ENCODE assay signal across 8 cellular contexts in the genomic region with DNA sequence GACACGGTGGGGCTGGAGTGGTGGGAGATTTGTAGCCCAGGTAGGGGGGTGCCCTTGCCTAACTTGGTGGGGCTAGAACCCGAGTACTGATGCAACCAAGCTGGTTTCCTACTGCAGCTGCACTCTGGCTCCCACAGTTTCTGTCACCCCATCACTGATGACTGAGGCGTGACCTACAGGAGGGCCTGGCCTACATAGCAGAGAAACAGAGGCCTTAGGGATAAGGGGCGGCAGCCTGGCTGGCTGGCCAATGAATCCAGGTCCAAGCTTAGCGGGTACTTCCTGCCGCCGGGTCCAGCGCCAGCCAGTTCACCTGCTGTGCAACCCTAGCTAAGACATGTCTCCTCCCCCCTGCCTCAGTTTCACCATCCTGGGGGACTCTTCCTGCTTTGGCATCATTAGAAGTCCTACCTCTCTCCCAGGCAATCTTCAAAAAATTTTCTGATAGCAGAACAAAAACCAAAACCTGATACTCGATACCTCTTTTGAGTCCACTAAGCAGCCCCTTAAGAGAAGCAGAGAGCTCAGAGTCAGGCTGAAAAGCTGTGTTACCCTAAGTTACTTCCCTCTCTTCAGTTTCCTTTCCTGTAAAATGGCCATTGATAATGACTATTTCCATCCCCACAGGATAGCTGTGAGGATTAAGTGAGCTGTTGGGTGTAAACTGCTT. TPM values are rescaled to one million over a fixed set of nuclear protein-coding genes. Genes with fewer than 3 reads are reported as not detected.
A peak's percentile ranks its signal among the peaks of the same experiment; 100 is the strongest.
DNase-seq lines count a peak whose midpoint lies in the region; ATAC-seq, FAIRE-seq and TF ChIP-seq lines count a peak whose summit lies in the region.

No MANE protein-coding gene starts in this region.

- no peaks in the 10 kb centered on the region for H3K36me3 ChIP-seq in MM.1S (replicated peaks; ENCODE audit: insufficient read depth, low read length)
- H3K36me3 ChIP-seq in keratinocyte (ENCODE audit: control insufficient read depth in 2 of 2, extremely low read depth in 1 of 2, insufficient read depth in 2 of 2, low read length in 2 of 2), result no peaks in the 10 kb centered on the region

- FAIRE-seq in keratinocyte (lab: Jason Lieb, UNC), result no peak

- H3K9me3 ChIP-seq in MM.1S (replicated peaks; ENCODE audit: insufficient read depth, low read length), result no peaks in the 10 kb centered on the region
- no peaks in the 10 kb centered on the region for H3K9me3 ChIP-seq in keratinocyte (ENCODE audit: control insufficient read depth, low read depth, low read length)

- peak overlapping the region; percentile 76 for H3K4me2 ChIP-seq in MM.1S (ENCODE audit: low read depth, low read length)
- H3K4me2 ChIP-seq in keratinocyte (ENCODE audit: control insufficient read depth, extremely low read depth, insufficient read depth, low read depth, low read length), result peak overlapping the region; percentile 76

- H3K4me3 ChIP-seq in MM.1S (ENCODE audit: low read length) (peak overlapping the region; percentile 24; the same call in 1 of the 2 replicates), keratinocyte (ENCODE audit: control insufficient read depth in 2 of 3, extremely low read depth in 1 of 3, insufficient read depth in 2 of 3, low read depth in 1 of 3, low read length in 3 of 3) (peak overlapping the region in 1 of 3 experiments; percentile 26)

- dilution Hi-C loops in keratinocyte (cut with MboI; ENCODE audit: extremely low pct_ligation_motif_present, low sequenced_read_pairs), result no loop called here

- H3K9ac ChIP-seq in MM.1S (ENCODE audit: low read length) (peak overlapping the region; percentile 11; the same call in 1 of the 2 replicates), keratinocyte (ENCODE audit: control insufficient read depth, extremely low read depth, insufficient read depth, low read length) (peak overlapping the region; percentile 57)

- no peaks in the 10 kb centered on the region for H4K20me1 ChIP-seq in MM.1S (ENCODE audit: insufficient read depth, low read length)
- no peaks in the 10 kb centered on the region for H4K20me1 ChIP-seq in keratinocyte (ENCODE audit: control insufficient read depth, extremely low read depth, insufficient read depth, low read length)

- H3K27me3 ChIP-seq in MM.1S (replicated peaks; ENCODE audit: insufficient read depth, low read length), result no peaks in the 10 kb centered on the region
- no peaks in the 10 kb centered on the region for H3K27me3 ChIP-seq in keratinocyte (ENCODE audit: control insufficient read depth, extremely low read depth, insufficient read depth, low read length)

- intact Hi-C loops in CD14-positive monocyte (cut with micrococcal nuclease), result loop anchor here (2.0 to 5.0 kb wide), 2 partner anchors 29 to 40 kb away; no protein-coding TSS in a partner anchor

- H3K27me3 Mint-ChIP-seq in CD14-positive monocyte (ENCODE audit: low read depth in 3 of 3), result peaks cover 0 to 9% (median 2%) of the 10 kb centered on the region in 3 donors

- peaks cover 94% of the 10 kb centered on the region for H3K4me1 Mint-ChIP-seq in CD14-positive monocyte

- ATAC-seq in GM21360 (IDR thresholded peaks at IDR 0.05; ENCODE audit: unreplicated experiment), result peak; percentile 23

- TF ChIP-seq CTCF in CD14-positive monocyte (IDR thresholded peaks at IDR 0.05) (no peak), MM.1S (IDR thresholded peaks at IDR 0.05; ENCODE audit: low read length) (no peak), keratinocyte (optimal IDR thresholded peaks at IDR 0.05 in 1 of 3, IDR thresholded peaks at IDR 0.05 in 1 of 3, conservative IDR thresholded peaks at IDR 0.05 in 1 of 3; ENCODE audit: extremely low read depth in 1 of 3, insufficient read depth in 2 of 3, low read length in 3 of 3) (no peak)

- H3K4me3 Mint-ChIP-seq in CD14-positive monocyte, result peak overlapping the region; percentile 53 to 77

- H3K9me2 ChIP-seq in MM.1S (replicated peaks; ENCODE audit: insufficient read depth, low read length), result no peaks in the 10 kb centered on the region

- no peaks in the 10 kb centered on the region for H3K79me2 ChIP-seq in MM.1S (ENCODE audit: low read length)
- no peaks in the 10 kb centered on the region for H3K79me2 ChIP-seq in keratinocyte (ENCODE audit: control insufficient read depth, insufficient read depth, low read length)

- H3K9me3 Mint-ChIP-seq in CD14-positive monocyte, result peaks cover 0 to 2% (median 0%) of the 10 kb centered on the region in 7 donors

- peaks cover 32% of the 10 kb centered on the region for H3K4me1 ChIP-seq in MM.1S (ENCODE audit: low read length)
- peaks cover 51% of the 10 kb centered on the region for H3K4me1 ChIP-seq in keratinocyte (ENCODE audit: control insufficient read depth, extremely low read depth, insufficient read depth, low read length)

- peak overlapping the region; percentile 99 to 100 (median 100) for H3K27ac Mint-ChIP-seq in CD14-positive monocyte

- H3F3A ChIP-seq in MM.1S (ENCODE audit: insufficient read depth, low read length), result peaks cover 28% of the 10 kb centered on the region

- peaks cover 2% of the 10 kb centered on the region for H3K9me1 ChIP-seq in keratinocyte (ENCODE audit: control insufficient read depth, extremely low read depth, insufficient read depth, low read length)

- H3K27ac ChIP-seq in MM.1S (ENCODE audit: low read length), result peak overlapping the region; percentile 67; the same call in 1 of the 2 replicates
- H3K27ac ChIP-seq in keratinocyte (ENCODE audit: control insufficient read depth, insufficient read depth, low read length), result peak overlapping the region; percentile 89

- no peak for DNase-seq in CD14-positive monocyte (ENCODE audit: low spot score)
- DNase-seq in MM.1S, result no peak
- DNase-seq in keratinocyte (ENCODE audit: low read depth, low spot score), result no peak
- DNase-seq in SHP77 treated with DMSO at 0.1 percent for 48 hours (lab: John Stamatoyannopoulos, UW), result no peak
- DNase-seq in NCI-H1417 treated with DMSO at 0.1 percent for 48 hours (lab: John Stamatoyannopoulos, UW), result no peak
- DNase-seq in nucleus accumbens (lab: John Stamatoyannopoulos, UW), result no peak
- DNase-seq in NCI-H1436 (lab: John Stamatoyannopoulos, UW), result no peak

- H2AFZ ChIP-seq in MM.1S (ENCODE audit: low read length) (peak overlapping the region; percentile 49; the same call in 1 of the 2 replicates), keratinocyte (ENCODE audit: control insufficient read depth, low read length) (no peak overlapping the region)

- peaks cover 8% of the 10 kb centered on the region in 2 donors for H3K36me3 Mint-ChIP-seq in CD14-positive monocyte

RNA-seq across cellular contexts. Expression of a gene that starts 27.3 kb away (rescaled TPM):
- polyA plus RNA-seq in CD14-positive monocyte, result 1 to 10 TPM; 4.1 to 5.8 TPM
- 31.8 to 48.3 TPM (median 33.5 TPM) in 3 replicates for polyA plus RNA-seq in keratinocyte
- polyA plus RNA-seq in keratinocyte (2011; ENCODE audit: low read depth), result 18.9 TPM
- polyA plus RNA-seq in keratinocyte (2011; cell fraction: cytosol; rRNA removed), result 31.1 and 31.5 TPM in 2 replicates
- polyA plus RNA-seq in keratinocyte (2011; cell fraction: nucleus; rRNA removed), result 26.6 and 29.0 TPM in 2 replicates
- polyA plus RNA-seq in keratinocyte (2012; ENCODE audit: low replicate concordance), result 31.3 and 36.7 TPM in 2 replicates
- 31.8 to 54.8 TPM (median 49.1 TPM) in 3 replicates for polyA minus RNA-seq in keratinocyte
- polyA minus RNA-seq in keratinocyte (2011; cell fraction: cytosol; rRNA and poly(A)+ RNA removed), result 45.1 TPM
- 20.4 and 24.8 TPM in 2 replicates for polyA minus RNA-seq in keratinocyte (2011; cell fraction: nucleus; rRNA and poly(A)+ RNA removed)

RNA-seq across cellular contexts. Expression of a gene that starts 44.7 kb away (rescaled TPM):
- 100 to 1,000 TPM; 162 to 180 TPM for polyA plus RNA-seq in CD14-positive monocyte
- polyA plus RNA-seq in keratinocyte, result 193 to 258 TPM (median 256 TPM) in 3 replicates
- 68.5 TPM for polyA plus RNA-seq in keratinocyte (2011; ENCODE audit: low read depth)
- polyA plus RNA-seq in keratinocyte (2011; cell fraction: cytosol; rRNA removed), result 240 and 263 TPM in 2 replicates
- 231 and 290 TPM in 2 replicates for polyA plus RNA-seq in keratinocyte (2011; cell fraction: nucleus; rRNA removed)
- polyA plus RNA-seq in keratinocyte (2012; ENCODE audit: low replicate concordance), result 163 and 201 TPM in 2 replicates
- 43.8 to 97.5 TPM (median 91.4 TPM) in 3 replicates for polyA minus RNA-seq in keratinocyte
- polyA minus RNA-seq in keratinocyte (2011; cell fraction: cytosol; rRNA and poly(A)+ RNA removed), result 123 TPM
- polyA minus RNA-seq in keratinocyte (2011; cell fraction: nucleus; rRNA and poly(A)+ RNA removed), result 36.0 and 67.2 TPM in 2 replicates
